23 cellular contexts compared by ENCODE assay signal in genomic region chr11:1561266-1561665, GRCh38. TPM values are rescaled to one million over a fixed set of nuclear protein-coding genes. Genes with fewer than 3 reads are reported as not detected.
"Had no signal": no experiment of that assay in that cellular context is flagged by ENCODE, and none has a peak within 500 bp of the region (broad histone marks: within the 10 kb centered on the region; RNA-seq: fewer than 3 reads in every experiment).

No MANE protein-coding gene starts in this region.

- H3K27ac ChIP-seq: cardiac muscle cell, left lung, spleen, thyroid gland had no signal

- H3K36me3 Mint-ChIP-seq: activated naive CD8-positive, alpha-beta T cell had no signal

- H3K4me3 ChIP-seq: cardiac muscle cell, heart right ventricle, left lung, spleen, thyroid gland had no signal

- H3K27me3 Mint-ChIP-seq: activated CD4-positive, alpha-beta T cell treated with anti-CD3 and anti-CD28 coated beads for 36 hours; activated naive CD8-positive, alpha-beta T cell had no signal

- H3K4me1 Mint-ChIP-seq: activated CD4-positive, alpha-beta T cell treated with anti-CD3 and anti-CD28 coated beads for 36 hours; neural crest cell had no signal

- H3K27me3 ChIP-seq: thyroid gland had no signal

- DNase-seq: activated CD4-positive, alpha-beta T cell treated with anti-CD3 and anti-CD28 coated beads for 36 hours; activated CD4-positive, alpha-beta T cell treated with anti-CD3 and anti-CD28 coated beads, Interleukin-2, amount 50 U/mL, for 48 hours; activated gamma-delta T cell treated with Interleukin-2 at 50 U/mL for 16 hours; activated T-cell treated with anti-CD3 and anti-CD28 coated beads for 4 hours; amniotic stem cell; foreskin melanocyte; heart right ventricle; spleen; stimulated activated CD4-positive, alpha-beta T cell treated with anti-CD3 and anti-CD28 coated beads, Interleukin-4, amount 100 ng/mL, for 4 hours; thyroid gland had no signal

- H3K27ac Mint-ChIP-seq: activated CD4-positive, alpha-beta T cell treated with anti-CD3 and anti-CD28 coated beads for 36 hours; activated naive CD8-positive, alpha-beta T cell; activated T-helper 1 cell treated with anti-CD3 and anti-CD28 coated beads, Interleukin-12 subunit alpha, Interleukin-12 subunit beta, Interleukin-2, Interleukin-4 antibody, amounts not matched to agents 30 ng/mL and 10 ng/mL and 1 ng/mL, durations not matched to agents 14 hours and 24 hours and 36 hours; stimulated activated memory B cell treated with anti-CD40 and anti-IgM and Interleukin-4, amounts not matched to agents 10 μg/mL and 1 μg/mL and 100 μg/mL, for 72 hours; T-helper 2 cell treated with Interferon-gamma antibody and Interleukin-4, amounts not matched to agents 5 μg/mL and 100 μg/mL, for 36 hours had no signal

- H3K9me3 Mint-ChIP-seq: activated T-helper 1 cell treated with anti-CD3 and anti-CD28 coated beads, Interleukin-12 subunit alpha, Interleukin-12 subunit beta, Interleukin-2, Interleukin-4 antibody, amounts not matched to agents 30 ng/mL and 10 ng/mL and 1 ng/mL, durations not matched to agents 14 hours and 24 hours and 36 hours; neural crest cell; stimulated activated memory B cell treated with anti-CD40 and anti-IgM and Interleukin-4, amounts not matched to agents 10 μg/mL and 1 μg/mL and 100 μg/mL, for 72 hours; T-helper 2 cell treated with Interferon-gamma antibody and Interleukin-4, amounts not matched to agents 5 μg/mL and 100 μg/mL, for 36 hours had no signal

- H3K36me3 ChIP-seq: cardiac muscle cell had no signal

- H3K4me3 Mint-ChIP-seq: activated CD4-positive, alpha-beta T cell treated with anti-CD3 and anti-CD28 coated beads for 36 hours; activated naive CD8-positive, alpha-beta T cell; activated T-helper 1 cell treated with anti-CD3 and anti-CD28 coated beads, Interleukin-12 subunit alpha, Interleukin-12 subunit beta, Interleukin-2, Interleukin-4 antibody, amounts not matched to agents 30 ng/mL and 10 ng/mL and 1 ng/mL, durations not matched to agents 14 hours and 24 hours and 36 hours; neural crest cell; stimulated activated memory B cell treated with anti-CD40 and anti-IgM and Interleukin-4, amounts not matched to agents 10 μg/mL and 1 μg/mL and 100 μg/mL, for 72 hours; T-helper 2 cell treated with Interferon-gamma antibody and Interleukin-4, amounts not matched to agents 5 μg/mL and 100 μg/mL, for 36 hours had no signal

- H3K9me3 ChIP-seq: heart right ventricle, left lung, spleen, thyroid gland had no signal

RNA-seq across cellular contexts. Expression of gene KRTAP5-1, which starts 23.8 kb away (rescaled TPM):
- total RNA-seq: activated CD4-positive, alpha-beta T cell treated with anti-CD3 and anti-CD28 coated beads for 36 hours; activated T-helper 1 cell treated with anti-CD3 and anti-CD28 coated beads, Interleukin-12 subunit alpha, Interleukin-12 subunit beta, Interleukin-2, Interleukin-4 antibody, amounts not matched to agents 30 ng/mL and 10 ng/mL and 1 ng/mL, durations not matched to agents 14 hours and 24 hours and 36 hours; cardiac muscle cell; dermis microvascular lymphatic vessel endothelial cell; epithelial cell of proximal tubule; heart right ventricle; kidney epithelial cell; left lung; myocyte; neural crest cell; osteocyte; pulmonary artery endothelial cell; spleen; thyroid gland had no signal

RNA-seq across cellular contexts. Expression of gene KRTAP5-2, which starts 36.8 kb away (rescaled TPM):
- total RNA-seq: activated CD4-positive, alpha-beta T cell treated with anti-CD3 and anti-CD28 coated beads for 36 hours; activated T-helper 1 cell treated with anti-CD3 and anti-CD28 coated beads, Interleukin-12 subunit alpha, Interleukin-12 subunit beta, Interleukin-2, Interleukin-4 antibody, amounts not matched to agents 30 ng/mL and 10 ng/mL and 1 ng/mL, durations not matched to agents 14 hours and 24 hours and 36 hours; cardiac muscle cell; dermis microvascular lymphatic vessel endothelial cell; epithelial cell of proximal tubule; heart right ventricle; kidney epithelial cell; left lung; myocyte; neural crest cell; osteocyte; pulmonary artery endothelial cell; spleen; thyroid gland had no signal

RNA-seq across cellular contexts. Expression of gene KRTAP5-3, which starts 47.0 kb away (rescaled TPM):
- total RNA-seq: activated CD4-positive, alpha-beta T cell treated with anti-CD3 and anti-CD28 coated beads for 36 hours; activated T-helper 1 cell treated with anti-CD3 and anti-CD28 coated beads, Interleukin-12 subunit alpha, Interleukin-12 subunit beta, Interleukin-2, Interleukin-4 antibody, amounts not matched to agents 30 ng/mL and 10 ng/mL and 1 ng/mL, durations not matched to agents 14 hours and 24 hours and 36 hours; cardiac muscle cell; dermis microvascular lymphatic vessel endothelial cell; epithelial cell of proximal tubule; heart right ventricle; kidney epithelial cell; left lung; myocyte; neural crest cell; osteocyte; pulmonary artery endothelial cell; spleen; thyroid gland had no signal
